8 cellular contexts compared by ENCODE assay signal in genomic region chr11:125110996-125111340, GRCh38. TPM values are rescaled to one million over a fixed set of nuclear protein-coding genes. Genes with fewer than 3 reads are reported as not detected.
DNase-seq lines count a peak whose midpoint lies in the region; ATAC-seq and TF ChIP-seq lines count a peak whose summit lies in the region.

No MANE protein-coding gene starts in this region.

- H3K4me3 ChIP-seq in WERI-Rb-1 (ENCODE audit: low read depth, low read length) = peak overlapping the region; percentile 88
- H3K4me3 ChIP-seq in fibroblast of villous mesenchyme (ENCODE audit: low read depth, low read length) = peak overlapping the region; percentile 75

- H3K27ac ChIP-seq in WERI-Rb-1 = peak overlapping the region; percentile 76

- H3K36me3 ChIP-seq in WERI-Rb-1 = no peaks in the 10 kb centered on the region

- ATAC-seq in HG03442 (IDR thresholded peaks at IDR 0.05; ENCODE audit: unreplicated experiment) = no peak

- no peaks in the 10 kb centered on the region for H3K27me3 Mint-ChIP-seq in HFFc6 (ENCODE audit: insufficient read depth)

- no peaks in the 10 kb centered on the region for H3K9me3 ChIP-seq in WERI-Rb-1 (ENCODE audit: severe bottlenecking)

- H3K27ac Mint-ChIP-seq in HFFc6 = peak overlapping the region; percentile 88

- 0 out of 2 replicates have a peak, but pooled peaks cover 6% of the 10 kb centered on the region for H3K9me3 Mint-ChIP-seq in HFFc6

- peaks cover 13% of the 10 kb centered on the region for H3K36me3 Mint-ChIP-seq in HFFc6 (ENCODE audit: low read depth)

- TF ChIP-seq CTCF in HFFc6 (IDR thresholded peaks at IDR 0.05) (no peak), WERI-Rb-1 (IDR thresholded peaks at IDR 0.05; ENCODE audit: low read depth, low read length) (no peak), fibroblast of villous mesenchyme (IDR thresholded peaks at IDR 0.05; ENCODE audit: insufficient read depth, low read depth, low read length) (no peak)

- DNase-seq in DMS53 (lab: John Stamatoyannopoulos, UW) = peak; percentile 67
- DNase-seq in HFFc6 = no peak
- DNase-seq in WERI-Rb-1 = peak; percentile 41
- DNase-seq in fibroblast of villous mesenchyme (ENCODE audit: low read depth) = no peak
- DNase-seq in putamen (ENCODE audit: low spot score) = peak; percentile 32
- no peak for DNase-seq in NCI-H1436 (lab: John Stamatoyannopoulos, UW)
- no peak for DNase-seq in A172 (ENCODE audit: low spot score)

- no peaks in the 10 kb centered on the region for H3K27me3 ChIP-seq in WERI-Rb-1 (ENCODE audit: insufficient read depth, low read depth, severe bottlenecking)

- H3K4me3 Mint-ChIP-seq in HFFc6 = peak overlapping the region; percentile 96

- peaks cover 23% of the 10 kb centered on the region for H3K4me1 Mint-ChIP-seq in HFFc6 (ENCODE audit: low read depth)

RNA-seq across cellular contexts. Expression of gene TMEM218, which starts 0.5 kb away (rescaled TPM):
- total RNA-seq in HFFc6 (2021; fragmentation: NEBNext Ultra II Directional; extraction: Animal tissue kit (Norgen Biotek cat#: 25700)) = 10 to 100 TPM; 14.9 to 24.3 (median 20.7) TPM
- total RNA-seq in fibroblast of villous mesenchyme = 18.0 and 27.2 TPM in 2 replicates
- 25.8 and 30.8 TPM in 2 replicates for total RNA-seq in A172 (2014; rRNA removed; shearing (Covaris generic))

RNA-seq across cellular contexts. Expression of gene SLC37A2, which starts 47.9 kb away (rescaled TPM):
- 1 to 10 TPM; 1.7 to 4.5 (median 3.7) TPM for total RNA-seq in HFFc6 (2021; fragmentation: NEBNext Ultra II Directional; extraction: Animal tissue kit (Norgen Biotek cat#: 25700))
- 0.97 and 1.7 TPM in 2 replicates for total RNA-seq in fibroblast of villous mesenchyme
- 0.26 and 1.4 TPM in 2 replicates for total RNA-seq in A172 (2014; rRNA removed; shearing (Covaris generic))

RNA-seq across cellular contexts. Expression of gene PKNOX2, which starts 53.6 kb away (rescaled TPM):
- under 1 TPM in 1 of 6 experiments, not detected in 5; 0.10 TPM for total RNA-seq in HFFc6 (2021; fragmentation: NEBNext Ultra II Directional; extraction: Animal tissue kit (Norgen Biotek cat#: 25700))
- 0.86 and 2.9 TPM in 2 replicates for total RNA-seq in fibroblast of villous mesenchyme
- 0.12 TPM in 1 of 2 replicates, not detected in the other for total RNA-seq in A172 (2014; rRNA removed; shearing (Covaris generic))

Comparison
In these comparisons a context has a peak if more than half of its experiments do, and no peak if none do; other contexts are left out.
1. DNase-seq: peak in DMS53 (single experiment), WERI-Rb-1 (single experiment) and putamen (single experiment); none in HFFc6 (single experiment), fibroblast of villous mesenchyme (single experiment), NCI-H1436 (single experiment) and A172 (single experiment).